Comparison of ENCODE assay signal across 1 cellular context in the genomic region with DNA sequence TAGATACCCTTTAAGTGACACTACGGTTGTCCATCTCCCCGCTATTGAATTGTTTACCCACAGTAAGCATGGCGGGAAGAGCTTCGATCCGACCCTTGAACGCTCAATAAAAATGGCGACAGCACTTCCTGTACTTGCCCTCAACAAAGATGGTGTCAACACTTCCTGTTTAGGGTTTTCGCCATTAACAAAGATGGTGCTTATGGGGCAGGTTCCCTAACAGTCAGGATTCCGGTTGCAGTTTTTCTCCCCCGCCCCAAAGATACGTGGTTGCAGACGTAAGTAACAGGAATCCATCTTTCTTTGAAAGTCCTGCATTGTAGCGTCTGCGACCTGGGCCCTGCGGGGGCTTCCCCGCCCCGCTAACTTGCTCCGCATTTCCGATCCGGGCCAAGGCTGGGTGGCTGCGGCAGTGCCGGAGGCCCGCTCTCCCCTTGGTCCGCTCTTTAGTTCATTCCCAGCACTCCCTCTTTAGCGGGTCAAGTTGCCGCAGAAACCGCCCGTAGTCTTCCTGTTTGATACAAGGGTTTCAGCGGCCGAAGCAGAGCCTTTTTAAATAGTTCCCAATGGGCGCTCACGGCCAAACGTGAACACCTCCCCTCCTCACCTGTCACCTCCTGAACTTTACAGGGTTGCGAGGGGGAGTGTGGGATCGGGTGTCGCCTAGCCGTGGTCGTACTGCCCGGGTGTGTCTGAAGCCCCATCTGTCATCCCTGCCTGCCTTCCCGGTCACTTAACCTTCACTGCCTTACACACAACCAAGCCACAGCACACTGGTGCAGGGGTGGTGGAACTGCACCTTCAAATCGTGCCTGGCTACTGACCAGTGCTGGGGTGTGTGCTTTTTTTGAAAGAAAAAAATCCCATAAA.
TF ChIP-seq lines count a peak whose summit lies in the region.

Gene CRADD (plus strand): TSS at position 181 of the 870 bp plus-strand sequence.

TF ChIP-seq in HepG2, 621 proteins besides CTCF, POLR2A, EP300 and RAD21 (continued from another document and continues in another):
- no peak for TF ChIP-seq HNRNPH1 (optimal IDR thresholded peaks at IDR 0.05; ENCODE audit: low read depth, low read length)
- no peak for TF ChIP-seq CHD4 (IDR thresholded peaks at IDR 0.05; ENCODE audit: borderline replicate concordance, low read length)
- TF ChIP-seq SP5 (CRISPR knock-in tag; IDR thresholded peaks at IDR 0.05; ENCODE audit: borderline replicate concordance, low read depth) = peak; percentile 39; the same call in 1 of the 2 replicates
- peak; percentile 94 for TF ChIP-seq ELF3 (CRISPR knock-in tag; IDR thresholded peaks at IDR 0.05)
- TF ChIP-seq ZNF33A (CRISPR knock-in tag; IDR thresholded peaks at IDR 0.05; ENCODE audit: borderline replicate concordance) = peak; percentile 93; the same call in 1 of the 2 replicates
- no peak; the same call in 1 of the 2 replicates for TF ChIP-seq ZNF766 (CRISPR knock-in tag; IDR thresholded peaks at IDR 0.05; ENCODE audit: borderline replicate concordance)
- TF ChIP-seq ZNF597 (CRISPR knock-in tag; IDR thresholded peaks at IDR 0.05) = no peak
- TF ChIP-seq GFI1 (CRISPR knock-in tag; IDR thresholded peaks at IDR 0.05; ENCODE audit: borderline replicate concordance) = peak; percentile 84
- peak; percentile 61; the same call in 1 of the 2 replicates for TF ChIP-seq ZFP1 (CRISPR knock-in tag; IDR thresholded peaks at IDR 0.05)
- TF ChIP-seq, protein P1, sequence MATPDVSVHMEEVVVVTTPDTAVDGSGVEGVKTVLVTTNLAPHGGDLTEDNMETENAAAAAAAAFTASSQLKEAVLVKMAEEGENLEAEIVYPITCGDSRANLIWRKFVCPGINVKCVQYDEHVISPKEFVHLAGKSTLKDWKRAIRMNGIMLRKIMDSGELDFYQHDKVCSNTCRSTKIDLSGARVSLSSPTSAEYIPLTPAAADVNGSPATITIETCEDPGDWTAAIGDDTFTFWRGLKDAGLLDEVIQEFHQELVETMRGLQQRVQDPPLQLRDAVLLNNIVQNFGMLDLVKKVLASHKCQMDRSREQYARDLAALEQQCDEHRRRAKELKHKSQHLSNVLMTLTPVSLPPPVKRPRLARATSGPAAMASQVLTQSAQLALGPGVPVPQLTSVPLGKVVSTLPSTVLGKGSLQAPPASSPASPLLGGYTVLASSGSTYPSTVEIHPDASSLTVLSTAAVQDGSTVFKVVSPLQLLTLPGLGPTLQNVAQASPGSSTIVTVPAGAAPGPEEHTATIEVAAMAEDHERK (CRISPR knock-in tag; IDR thresholded peaks at IDR 0.05; ENCODE audit: low read depth) = 0 out of 2 replicates have a peak, but pooled peaks have one; percentile 58
- no peak for TF ChIP-seq RARG (CRISPR knock-in tag; IDR thresholded peaks at IDR 0.05; ENCODE audit: low read depth)
- TF ChIP-seq, protein P2, sequence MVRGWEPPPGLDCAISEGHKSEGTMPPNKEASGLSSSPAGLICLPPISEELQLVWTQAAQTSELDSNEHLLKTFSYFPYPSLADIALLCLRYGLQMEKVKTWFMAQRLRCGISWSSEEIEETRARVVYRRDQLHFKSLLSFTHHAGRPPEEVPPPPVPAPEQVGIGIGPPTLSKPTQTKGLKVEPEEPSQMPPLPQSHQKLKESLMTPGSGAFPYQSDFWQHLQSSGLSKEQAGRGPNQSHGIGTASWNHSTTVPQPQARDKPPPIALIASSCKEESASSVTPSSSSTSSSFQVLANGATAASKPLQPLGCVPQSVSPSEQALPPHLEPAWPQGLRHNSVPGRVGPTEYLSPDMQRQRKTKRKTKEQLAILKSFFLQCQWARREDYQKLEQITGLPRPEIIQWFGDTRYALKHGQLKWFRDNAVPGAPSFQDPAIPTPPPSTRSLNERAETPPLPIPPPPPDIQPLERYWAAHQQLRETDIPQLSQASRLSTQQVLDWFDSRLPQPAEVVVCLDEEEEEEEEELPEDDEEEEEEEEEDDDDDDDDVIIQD (CRISPR knock-in tag; IDR thresholded peaks at IDR 0.05; ENCODE audit: low read depth) = peak; percentile 80; the same call in 1 of the 2 replicates
- peak; percentile 66; the same call in 1 of the 2 replicates for TF ChIP-seq KAT7 (CRISPR knock-in tag; IDR thresholded peaks at IDR 0.05; ENCODE audit: borderline replicate concordance)
- TF ChIP-seq NCOA5 (CRISPR knock-in tag; IDR thresholded peaks at IDR 0.05) = no peak
- TF ChIP-seq, protein P3, sequence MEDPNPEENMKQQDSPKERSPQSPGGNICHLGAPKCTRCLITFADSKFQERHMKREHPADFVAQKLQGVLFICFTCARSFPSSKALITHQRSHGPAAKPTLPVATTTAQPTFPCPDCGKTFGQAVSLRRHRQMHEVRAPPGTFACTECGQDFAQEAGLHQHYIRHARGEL (CRISPR knock-in tag; IDR thresholded peaks at IDR 0.05) = no peak
- TF ChIP-seq RBM39 (IDR thresholded peaks at IDR 0.05; ENCODE audit: low read depth, low read length, poor library complexity, severe bottlenecking) = peak; percentile 42
- peak; percentile 48; the same call in 1 of the 2 replicates for TF ChIP-seq ZSCAN9 (CRISPR knock-in tag; IDR thresholded peaks at IDR 0.05; ENCODE audit: borderline replicate concordance)
- TF ChIP-seq FOXJ3 (CRISPR knock-in tag; IDR thresholded peaks at IDR 0.05; ENCODE audit: borderline replicate concordance) = peak; percentile 60; the same call in 1 of the 2 replicates
- no peak for TF ChIP-seq PHB2 (IDR thresholded peaks at IDR 0.05; ENCODE audit: partially characterized antibody)
- no peak for TF ChIP-seq RBM22 (optimal IDR thresholded peaks at IDR 0.05; ENCODE audit: low read length)
- TF ChIP-seq NR2F2 (IDR thresholded peaks at IDR 0.05; ENCODE audit: borderline replicate concordance, low read depth) = no peak
- peak; percentile 94 for TF ChIP-seq THAP11 (CRISPR knock-in tag; IDR thresholded peaks at IDR 0.05)
- TF ChIP-seq ZMYM4 (CRISPR knock-in tag; IDR thresholded peaks at IDR 0.05) = peak; percentile 95
- TF ChIP-seq, protein P4, sequence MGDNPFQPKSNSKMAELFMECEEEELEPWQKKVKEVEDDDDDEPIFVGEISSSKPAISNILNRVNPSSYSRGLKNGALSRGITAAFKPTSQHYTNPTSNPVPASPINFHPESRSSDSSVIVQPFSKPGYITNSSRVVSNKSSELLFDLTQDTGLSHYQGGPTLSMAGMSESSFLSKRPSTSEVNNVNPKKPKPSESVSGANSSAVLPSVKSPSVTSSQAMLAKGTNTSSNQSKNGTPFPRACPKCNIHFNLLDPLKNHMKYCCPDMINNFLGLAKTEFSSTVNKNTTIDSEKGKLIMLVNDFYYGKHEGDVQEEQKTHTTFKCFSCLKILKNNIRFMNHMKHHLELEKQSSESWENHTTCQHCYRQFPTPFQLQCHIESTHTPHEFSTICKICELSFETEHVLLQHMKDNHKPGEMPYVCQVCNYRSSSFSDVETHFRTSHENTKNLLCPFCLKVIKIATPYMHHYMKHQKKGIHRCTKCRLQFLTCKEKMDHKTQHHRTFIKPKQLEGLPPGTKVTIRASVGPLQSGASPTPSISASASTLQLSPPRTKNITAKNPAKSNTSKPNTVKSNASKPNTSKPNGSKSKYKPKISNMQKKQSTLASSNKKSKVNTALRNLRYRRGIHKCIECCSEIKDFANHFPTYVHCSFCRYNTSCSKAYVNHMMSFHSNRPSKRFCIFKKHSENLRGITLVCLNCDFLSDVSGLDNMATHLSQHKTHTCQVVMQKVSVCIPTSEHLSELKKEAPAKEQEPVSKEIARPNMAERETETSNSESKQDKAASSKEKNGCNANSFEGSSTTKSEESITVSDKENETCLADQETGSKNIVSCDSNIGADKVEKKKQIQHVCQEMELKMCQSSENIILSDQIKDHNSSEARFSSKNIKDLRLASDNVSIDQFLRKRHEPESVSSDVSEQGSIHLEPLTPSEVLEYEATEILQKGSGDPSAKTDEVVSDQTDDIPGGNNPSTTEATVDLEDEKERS (CRISPR knock-in tag; IDR thresholded peaks at IDR 0.05) = 0 out of 2 replicates have a peak, but pooled peaks have one; percentile 54
- no peak for TF ChIP-seq RFX1 (IDR thresholded peaks at IDR 0.05)
- TF ChIP-seq TOE1 (CRISPR knock-in tag; IDR thresholded peaks at IDR 0.05) = 0 out of 2 replicates have a peak, but pooled peaks have one; percentile 57
- TF ChIP-seq SRY (CRISPR knock-in tag; IDR thresholded peaks at IDR 0.05) = no peak; the same call in 1 of the 2 replicates
- 0 out of 2 replicates have a peak, but pooled peaks have one; percentile 16 for TF ChIP-seq RCOR2 (CRISPR knock-in tag; IDR thresholded peaks at IDR 0.05)
- TF ChIP-seq AGO1 (IDR thresholded peaks at IDR 0.05; ENCODE audit: low read depth, low read length, poor library complexity, severe bottlenecking) = peak; percentile 50
- no peak for TF ChIP-seq NR1H2 (CRISPR knock-in tag; IDR thresholded peaks at IDR 0.05; ENCODE audit: borderline replicate concordance, low read depth)
- TF ChIP-seq, protein P5, sequence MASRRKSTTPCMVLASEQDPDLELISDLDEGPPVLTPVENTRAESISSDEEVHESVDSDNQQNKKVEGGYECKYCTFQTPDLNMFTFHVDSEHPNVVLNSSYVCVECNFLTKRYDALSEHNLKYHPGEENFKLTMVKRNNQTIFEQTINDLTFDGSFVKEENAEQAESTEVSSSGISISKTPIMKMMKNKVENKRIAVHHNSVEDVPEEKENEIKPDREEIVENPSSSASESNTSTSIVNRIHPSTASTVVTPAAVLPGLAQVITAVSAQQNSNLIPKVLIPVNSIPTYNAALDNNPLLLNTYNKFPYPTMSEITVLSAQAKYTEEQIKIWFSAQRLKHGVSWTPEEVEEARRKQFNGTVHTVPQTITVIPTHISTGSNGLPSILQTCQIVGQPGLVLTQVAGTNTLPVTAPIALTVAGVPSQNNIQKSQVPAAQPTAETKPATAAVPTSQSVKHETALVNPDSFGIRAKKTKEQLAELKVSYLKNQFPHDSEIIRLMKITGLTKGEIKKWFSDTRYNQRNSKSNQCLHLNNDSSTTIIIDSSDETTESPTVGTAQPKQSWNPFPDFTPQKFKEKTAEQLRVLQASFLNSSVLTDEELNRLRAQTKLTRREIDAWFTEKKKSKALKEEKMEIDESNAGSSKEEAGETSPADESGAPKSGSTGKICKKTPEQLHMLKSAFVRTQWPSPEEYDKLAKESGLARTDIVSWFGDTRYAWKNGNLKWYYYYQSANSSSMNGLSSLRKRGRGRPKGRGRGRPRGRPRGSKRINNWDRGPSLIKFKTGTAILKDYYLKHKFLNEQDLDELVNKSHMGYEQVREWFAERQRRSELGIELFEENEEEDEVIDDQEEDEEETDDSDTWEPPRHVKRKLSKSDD (CRISPR knock-in tag; IDR thresholded peaks at IDR 0.05; ENCODE audit: low read depth) = peak; percentile 99
- no peak for TF ChIP-seq MAFG (CRISPR knock-in tag; IDR thresholded peaks at IDR 0.05)
- peak; percentile 49; the same call in 1 of the 2 replicates for TF ChIP-seq FOXP4 (CRISPR knock-in tag; IDR thresholded peaks at IDR 0.05)
- peak; percentile 97 for TF ChIP-seq ELF4 (CRISPR knock-in tag; IDR thresholded peaks at IDR 0.05; ENCODE audit: borderline replicate concordance)
- TF ChIP-seq NFIC (IDR thresholded peaks at IDR 0.05; ENCODE audit: low read length) = 0 out of 2 replicates have a peak, but pooled peaks have one; percentile 44
- peak; percentile 56; the same call in 1 of the 2 replicates for TF ChIP-seq KDM5B (CRISPR knock-in tag; IDR thresholded peaks at IDR 0.05; ENCODE audit: borderline replicate concordance)
- no peak for TF ChIP-seq ZNF724P (CRISPR knock-in tag; IDR thresholded peaks at IDR 0.05; ENCODE audit: borderline replicate concordance)
- peak; percentile 88 for TF ChIP-seq ASH2L (IDR thresholded peaks at IDR 0.05; ENCODE audit: insufficient read length, low read depth, low read length)
- TF ChIP-seq ARNT2 (CRISPR knock-in tag; IDR thresholded peaks at IDR 0.05; ENCODE audit: low read depth) = peak; percentile 29; the same call in 1 of the 2 replicates
- peak; percentile 70; the same call in 1 of the 2 replicates for TF ChIP-seq TGIF2 (CRISPR knock-in tag; IDR thresholded peaks at IDR 0.05)
